Comparison of ENCODE assay signal across 24 cellular contexts in the genomic region with DNA sequence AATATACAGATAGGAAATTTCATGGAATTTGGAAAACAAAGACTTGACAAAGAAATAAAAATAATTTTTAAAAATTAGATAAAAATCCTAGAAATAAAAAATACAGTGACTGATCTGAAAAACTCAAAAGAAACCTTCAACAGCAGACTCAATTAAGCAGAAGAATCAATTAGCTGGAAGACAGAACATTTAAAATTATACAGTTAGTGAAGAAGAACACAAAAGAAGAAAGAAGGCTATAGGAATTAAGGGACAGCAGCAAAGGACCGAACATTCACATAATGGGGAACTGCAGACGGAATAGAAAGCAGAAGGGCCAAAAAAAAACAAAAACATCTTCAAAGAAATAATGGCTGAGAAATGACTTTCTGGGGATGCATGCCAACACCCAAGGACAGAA.
DNase-seq lines count a peak whose midpoint lies in the region; ATAC-seq, FAIRE-seq and TF ChIP-seq lines count a peak whose summit lies in the region.
"Had no signal": no experiment of that assay in that cellular context is flagged by ENCODE, and none has a peak within 500 bp of the region (broad histone marks: within the 10 kb centered on the region; RNA-seq: fewer than 3 reads in every experiment).

No MANE protein-coding gene starts in this region.

- H3K27me3 ChIP-seq in Karpas-422 (ENCODE audit: low read length) (no peaks in the 10 kb centered on the region), K562 (ENCODE audit: control insufficient read depth in 2 of 2, insufficient read depth in 2 of 2, low read length in 2 of 2) (no peaks in the 10 kb centered on the region), pancreas (no peaks in the 10 kb centered on the region)
- H3K27me3 ChIP-seq: BE2C, BLaER1 had no signal

- no peak overlapping the region for H3K9ac ChIP-seq in Karpas-422 (ENCODE audit: low read length)
- no peak overlapping the region for H3K9ac ChIP-seq in K562 (ENCODE audit: insufficient read depth in 1 of 2, low read depth in 2 of 2, low read length in 2 of 2)
- H3K9ac ChIP-seq: BLaER1 had no signal

- no peak overlapping the region for H3K27ac ChIP-seq in Karpas-422 (ENCODE audit: low read length)
- H3K27ac ChIP-seq in K562 (ENCODE audit: extremely low read depth, low read depth, low read length) = no peak overlapping the region
- no peak overlapping the region for H3K27ac ChIP-seq in pancreas
- H3K27ac ChIP-seq: BLaER1 had no signal

- H3K4me2 ChIP-seq in Karpas-422 (ENCODE audit: low read depth, low read length, poor library complexity, severe bottlenecking) = no peak overlapping the region
- no peak overlapping the region for H3K4me2 ChIP-seq in K562 (ENCODE audit: insufficient read depth, low read length)
- H3K4me2 ChIP-seq: BLaER1 had no signal

- TF ChIP-seq RAD21 in K562 (CRISPR knock-in tag; conservative IDR thresholded peaks at IDR 0.05 in 1 of 2, IDR thresholded peaks at IDR 0.05 in 1 of 2) = no peak

- BruUV-seq in K562 (replicated peaks; lab: Mats Ljungman, UMichigan) = no TSS peak

- no peak for TF ChIP-seq POLR2A in K562 (conservative IDR thresholded peaks at IDR 0.05)

- no peak for TF ChIP-seq EP300 in K562 (IDR thresholded peaks at IDR 0.05; ENCODE audit: low read length)

- H4K20me1 ChIP-seq in Karpas-422 (ENCODE audit: insufficient read depth, low read depth, low read length) (no peaks in the 10 kb centered on the region), K562 (replicated peaks; ENCODE audit: control insufficient read depth, insufficient read depth, low read length) (no peaks in the 10 kb centered on the region)
- H4K20me1 ChIP-seq: BLaER1 had no signal

- CTCF ChIA-PET in K562 (lab: Yijun Ruan, JAX; ENCODE audit: low intra/inter-chr PET ratio) = no interaction called here

- 53% methylated on average over 2 of the region's 2 CpGs for WGBS in K562 (ENCODE audit: insufficient coverage, low coverage, missing lambda C conversion rate)
- 79 to 87% methylated on average over 2 of the region's 2 CpGs for WGBS in pancreas, 2 donors

- H3K9me2 ChIP-seq in Karpas-422 (replicated peaks; ENCODE audit: insufficient read depth, low read length) = no peaks in the 10 kb centered on the region

- ATAC-seq in K562 (no peak), pancreas (no peak)

- POLR2A ChIA-PET in K562 (lab: Yijun Ruan, JAX) = interaction anchor here (0.7 to 1.9 kb wide), 2 partner anchors 10 to 542 kb away, joined by 4 read pairs; no protein-coding TSS in a partner anchor

- no peak for TF ChIP-seq CTCF in K562 (IDR thresholded peaks at IDR 0.05 in 2 of 3, conservative IDR thresholded peaks at IDR 0.05 in 1 of 3; ENCODE audit: insufficient read depth in 2 of 3, low read depth in 1 of 3, low read length in 3 of 3)
- TF ChIP-seq CTCF in pancreas (IDR thresholded peaks at IDR 0.05) = no peak

- H2AFZ ChIP-seq in Karpas-422 (ENCODE audit: low read length) (no peak overlapping the region), K562 (ENCODE audit: low read depth, low read length) (no peak overlapping the region)

- in situ Hi-C loops in KBM-7 (cut with MboI; ENCODE audit: low pct_unique_long_range_greater_than_20kb, low sequenced_read_pairs) = no loop called here
- in situ Hi-C loops in K562 (cut with MboI) = no loop called here

- H3K79me2 ChIP-seq in Karpas-422 (ENCODE audit: low read length) (no peaks in the 10 kb centered on the region), K562 (ENCODE audit: control insufficient read depth, insufficient read depth, low read length) (no peaks in the 10 kb centered on the region)

- H3K9me1 ChIP-seq in K562 (ENCODE audit: control insufficient read depth, insufficient read depth, low read length) = no peaks in the 10 kb centered on the region

- no peak overlapping the region for H3K4me3 ChIP-seq in Karpas-422 (ENCODE audit: low read length)
- no peak overlapping the region for H3K4me3 ChIP-seq in K562
- H3K4me3 ChIP-seq in pancreas = no peak overlapping the region
- H3K4me3 ChIP-seq: BLaER1 had no signal

- no peak for FAIRE-seq in K562 (lab: Jason Lieb, UNC)
- peak; percentile 5 for FAIRE-seq in pancreas (lab: Jason Lieb, UNC)
- FAIRE-seq: GM12891, GM19239 had no signal

- H3K4me1 ChIP-seq in Karpas-422 (ENCODE audit: low read length) (no peaks in the 10 kb centered on the region), K562 (replicated peaks in 1 of 2; ENCODE audit: control insufficient read depth in 2 of 2, insufficient read depth in 2 of 2, low read length in 2 of 2) (no peaks in the 10 kb centered on the region), pancreas (no peaks in the 10 kb centered on the region)
- H3K4me1 ChIP-seq: BE2C, BLaER1 had no signal

- peaks cover 20% of the 10 kb centered on the region for H3K9me3 ChIP-seq in Karpas-422 (ENCODE audit: low read length)
- H3K9me3 ChIP-seq in K562 (replicated peaks; ENCODE audit: control insufficient read depth, insufficient read depth, low read depth, low read length) = peaks cover 14% of the 10 kb centered on the region
- no peaks in the 10 kb centered on the region for H3K9me3 ChIP-seq in pancreas
- H3K9me3 ChIP-seq: BE2C had no signal

- H3K36me3 ChIP-seq in Karpas-422 (ENCODE audit: insufficient read depth, low read length) (no peaks in the 10 kb centered on the region), K562 (ENCODE audit: control insufficient read depth, insufficient read depth, low read length) (no peaks in the 10 kb centered on the region), pancreas (no peaks in the 10 kb centered on the region)
- H3K36me3 ChIP-seq: BE2C, BLaER1 had no signal

- intact Hi-C loops in K562 (cut with micrococcal nuclease) (no loop called here), pancreas (cut with DNase I) (no loop called here)

- DNase-seq in KBM-7 (peak; percentile 3), Karpas-422 (peak; percentile 42), K562 (ENCODE audit: extremely low read depth in 1 of 4, low spot score in 3 of 4) (no peak), pancreas (no peak), hypothalamus (lab: John Stamatoyannopoulos, UW) (no peak), OCI-M1 (lab: John Stamatoyannopoulos, UW) (no peak), NCI-H1048 (lab: John Stamatoyannopoulos, UW) (no peak)
- DNase-seq: 8988T; ACHN; BE2C; C1 segment of cervical spinal cord; CD4-positive, alpha-beta memory T cell; CD4-positive, CD25-positive, alpha-beta regulatory T cell; CD8-positive, alpha-beta memory T cell; COR-L47; DMS 273 treated with DMSO at 0.1 percent for 48 hours; DMS153; DMS79; DND-41; EL; GDM1 had no signal

TF ChIP-seq in K562, 482 proteins besides CTCF, POLR2A, EP300 and RAD21:
- TF ChIP-seq, protein P1, sequence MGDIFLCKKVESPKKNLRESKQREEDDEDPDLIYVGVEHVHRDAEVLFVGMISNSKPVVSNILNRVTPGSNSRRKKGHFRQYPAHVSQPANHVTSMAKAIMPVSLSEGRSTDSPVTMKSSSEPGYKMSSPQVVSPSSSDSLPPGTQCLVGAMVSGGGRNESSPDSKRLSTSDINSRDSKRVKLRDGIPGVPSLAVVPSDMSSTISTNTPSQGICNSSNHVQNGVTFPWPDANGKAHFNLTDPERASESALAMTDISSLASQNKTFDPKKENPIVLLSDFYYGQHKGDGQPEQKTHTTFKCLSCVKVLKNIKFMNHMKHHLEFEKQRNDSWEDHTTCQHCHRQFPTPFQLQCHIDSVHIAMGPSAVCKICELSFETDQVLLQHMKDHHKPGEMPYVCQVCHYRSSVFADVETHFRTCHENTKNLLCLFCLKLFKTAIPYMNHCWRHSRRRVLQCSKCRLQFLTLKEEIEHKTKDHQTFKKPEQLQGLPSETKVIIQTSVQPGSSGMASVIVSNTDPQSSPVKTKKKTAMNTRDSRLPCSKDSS (IDR thresholded peaks at IDR 0.05; ENCODE audit: low read depth, partially characterized antibody) = peak; percentile 84
- TF ChIP-seq TRIM24 (IDR thresholded peaks at IDR 0.05) = peak; percentile 29 to 60; a peak in 3 of 4 replicates
- peak; percentile 82 for TF ChIP-seq HLTF (IDR thresholded peaks at IDR 0.05)
- TF ChIP-seq TRIM28 (IDR thresholded peaks at IDR 0.05) = peak; percentile 93; the same call in 1 of the 2 replicates
- no peak for TF ChIP-seq RAD51 (IDR thresholded peaks at IDR 0.05; ENCODE audit: borderline replicate concordance, low read depth)
- TF ChIP-seq, protein P2, sequence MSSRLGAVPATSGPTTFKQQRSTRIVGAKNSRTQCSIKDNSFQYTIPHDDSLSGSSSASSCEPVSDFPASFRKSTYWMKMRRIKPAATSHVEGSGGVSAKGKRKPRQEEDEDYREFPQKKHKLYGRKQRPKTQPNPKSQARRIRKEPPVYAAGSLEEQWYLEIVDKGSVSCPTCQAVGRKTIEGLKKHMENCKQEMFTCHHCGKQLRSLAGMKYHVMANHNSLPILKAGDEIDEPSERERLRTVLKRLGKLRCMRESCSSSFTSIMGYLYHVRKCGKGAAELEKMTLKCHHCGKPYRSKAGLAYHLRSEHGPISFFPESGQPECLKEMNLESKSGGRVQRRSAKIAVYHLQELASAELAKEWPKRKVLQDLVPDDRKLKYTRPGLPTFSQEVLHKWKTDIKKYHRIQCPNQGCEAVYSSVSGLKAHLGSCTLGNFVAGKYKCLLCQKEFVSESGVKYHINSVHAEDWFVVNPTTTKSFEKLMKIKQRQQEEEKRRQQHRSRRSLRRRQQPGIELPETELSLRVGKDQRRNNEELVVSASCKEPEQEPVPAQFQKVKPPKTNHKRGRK (tag; IDR thresholded peaks at IDR 0.05) = peak; percentile 50
- TF ChIP-seq DNMT1 (IDR thresholded peaks at IDR 0.05) = no peak
- no peak for TF ChIP-seq CHD2 (IDR thresholded peaks at IDR 0.05; ENCODE audit: low read depth, low read length)
- 0 out of 4 replicates have a peak, but pooled peaks of 1 of the 2 experiments have one; percentile 34 for TF ChIP-seq ARNT (IDR thresholded peaks at IDR 0.05)
- TF ChIP-seq CBX3 (IDR thresholded peaks at IDR 0.05; ENCODE audit: borderline replicate concordance in 1 of 2, low read length in 2 of 2) = peak in 1 of 2 experiments; percentile 86; a peak in 2 of 3 replicates
TF ChIP-seq in K562: peak in this region for 7.

Comparison
In these comparisons a context has a peak if more than half of its experiments do, and no peak if none do; other contexts are left out.
1. DNase-seq: peak in KBM-7 (single experiment) and Karpas-422 (single experiment); none in K562 (0 of 4), pancreas (0 of 6), hypothalamus (0 of 51), OCI-M1 (single experiment) and NCI-H1048 (single experiment).